ENCODE assay signal across 8 cellular contexts in the genomic region with DNA sequence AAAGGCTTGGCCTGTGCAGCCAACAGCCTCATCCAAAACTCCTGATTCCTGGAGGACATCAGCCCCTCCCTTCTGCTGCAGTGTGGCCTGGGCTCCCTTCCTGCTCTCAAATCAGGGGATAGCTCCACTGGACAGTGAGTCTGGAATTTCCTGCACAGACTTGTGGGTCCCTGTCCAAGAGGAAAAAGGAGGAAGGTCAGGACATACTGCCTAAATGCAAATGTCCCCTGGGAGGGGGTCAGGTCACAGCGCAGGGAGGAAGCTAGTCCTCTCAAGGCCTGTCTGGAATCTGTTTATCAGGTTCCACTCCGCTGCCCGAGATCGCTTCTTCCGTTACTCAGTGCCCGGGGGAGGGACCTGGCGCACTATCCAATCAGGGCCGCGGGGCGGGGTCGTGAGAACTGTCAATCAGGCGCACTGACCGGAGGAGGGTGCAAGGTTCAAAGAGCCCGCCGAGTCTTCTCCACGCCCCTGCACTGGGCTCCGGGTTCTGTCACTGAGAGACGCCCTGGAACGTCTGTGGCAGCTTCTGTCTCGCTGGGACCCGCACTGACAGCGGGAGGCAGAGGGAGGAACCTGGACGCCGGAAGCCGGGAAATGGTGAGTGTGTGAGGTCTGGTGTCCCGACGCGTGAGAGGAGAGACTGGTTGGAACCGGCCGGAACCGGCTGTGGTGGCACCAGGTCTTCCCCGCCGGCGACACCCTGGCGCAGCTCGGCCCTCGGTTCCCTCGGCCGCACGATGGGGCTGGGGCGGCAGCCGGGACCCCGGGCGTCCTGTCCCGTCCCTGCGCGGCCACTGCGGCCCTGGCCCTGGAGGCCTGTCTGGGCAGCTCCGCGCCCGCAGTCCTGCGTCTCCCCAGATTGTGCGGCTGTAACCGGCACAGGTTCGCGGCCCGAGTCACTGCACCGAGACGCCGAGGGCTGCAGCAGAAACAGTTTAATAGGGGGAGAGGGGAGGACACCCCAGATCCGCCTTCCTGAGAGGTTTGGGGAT. TPM values are rescaled to one million over a fixed set of nuclear protein-coding genes. Genes with fewer than 3 reads are reported as not detected.
DNase-seq lines count a peak whose midpoint lies in the region; ATAC-seq and TF ChIP-seq lines count a peak whose summit lies in the region.

A gene (plus strand): TSS at position 404 of the 995 bp plus-strand sequence. CDS start 194 bp downstream, at position 598.

- H3K4me1 Mint-ChIP-seq in IgD-negative memory B cell: peaks cover 15 to 23% (median 19%) of the 10 kb centered on the region in 3 donors
- peaks cover 15% of the 10 kb centered on the region for H3K4me1 Mint-ChIP-seq in activated T-cell treated with anti-CD3 and anti-CD28 coated beads, Interleukin-2, amount 50 U/mL, for 72 hours (ENCODE audit: low read depth)

- peaks cover 17% of the 10 kb centered on the region for H3K36me3 Mint-ChIP-seq in IgD-negative memory B cell
- H3K36me3 Mint-ChIP-seq in activated T-cell treated with anti-CD3 and anti-CD28 coated beads, Interleukin-2, amount 50 U/mL, for 72 hours (ENCODE audit: insufficient read depth in 2 of 2): peaks cover 27 to 33% of the 10 kb centered on the region in 2 donors

- peak in 3 of 6 experiments; percentile 7 to 12 (median 12) for TF ChIP-seq CTCF in esophagus squamous epithelium (IDR thresholded peaks at IDR 0.05)

- H3K4me3 ChIP-seq in esophagus squamous epithelium: peak within 1 kb of the TSS; percentile 60 to 89 (median 66)

- H3K27ac ChIP-seq in esophagus squamous epithelium: peak within 1 kb of the TSS; percentile 76 to 95 (median 88)

- peaks cover 0 to 7% (median 0%) of the 10 kb centered on the region in 3 donors for H3K36me3 ChIP-seq in esophagus squamous epithelium

- H3K27me3 Mint-ChIP-seq in IgD-negative memory B cell: no peaks in the 10 kb centered on the region
- no peaks in the 10 kb centered on the region for H3K27me3 Mint-ChIP-seq in activated T-cell treated with anti-CD3 and anti-CD28 coated beads, Interleukin-2, amount 50 U/mL, for 72 hours (ENCODE audit: low read depth)

- H3K27ac Mint-ChIP-seq in IgD-negative memory B cell: peak within 1 kb of the TSS; percentile 87 to 95 (median 90)
- H3K27ac Mint-ChIP-seq in activated T-cell treated with anti-CD3 and anti-CD28 coated beads, Interleukin-2, amount 50 U/mL, for 72 hours: peak within 1 kb of the TSS; percentile 84

- H3K4me1 ChIP-seq in esophagus squamous epithelium: peaks cover 8 to 25% (median 13%) of the 10 kb centered on the region in 3 donors

- no peaks in the 10 kb centered on the region for H3K27me3 ChIP-seq in esophagus squamous epithelium

- peak; percentile 84 for DNase-seq in DMS 273 treated with DMSO at 0.1 percent for 48 hours (lab: John Stamatoyannopoulos, UW)
- DNase-seq in activated T-cell treated with anti-CD3 and anti-CD28 coated beads, Interleukin-2, amount 50 U/mL, for 72 hours: peak; percentile 95 to 96
- DNase-seq in esophagus squamous epithelium (lab: John Stamatoyannopoulos, UW): peak; percentile 84
- peak; percentile 98 for DNase-seq in myocyte (ENCODE audit: low read depth)
- DNase-seq in stimulated activated CD8-positive, alpha-beta memory T cell treated with anti-CD3 and anti-CD28 coated beads, Interleukin-7, amount 100 ng/mL, for 24 hours (ENCODE audit: low read depth): peak; percentile 94

- WGBS in esophagus squamous epithelium, 2 donors: 0 to 1% methylated on average over 7 to 14 of the region's 61 CpGs

- TF ChIP-seq POLR2A in esophagus squamous epithelium (IDR thresholded peaks at IDR 0.05): peak in 2 of 4 donors; percentile 54 to 62

- ATAC-seq in GM21529 (IDR thresholded peaks at IDR 0.05; ENCODE audit: unreplicated experiment): peak; percentile 92
- peak; percentile 97 to 98 for ATAC-seq in activated T-cell treated with anti-CD3 and anti-CD28 coated beads, Interleukin-2, amount 50 U/mL, for 72 hours (replicated peaks in 1 of 2)

- peaks cover 0 to 19% (median 0%) of the 10 kb centered on the region in 3 donors for H3K9me3 ChIP-seq in esophagus squamous epithelium

- peaks cover 11 to 27% (median 16%) of the 10 kb centered on the region in 3 donors for H3K9me3 Mint-ChIP-seq in IgD-negative memory B cell
- peaks cover 18 to 25% of the 10 kb centered on the region in 2 donors for H3K9me3 Mint-ChIP-seq in activated T-cell treated with anti-CD3 and anti-CD28 coated beads, Interleukin-2, amount 50 U/mL, for 72 hours

- peak within 1 kb of the TSS; percentile 97 to 99 (median 98) for H3K4me3 Mint-ChIP-seq in IgD-negative memory B cell
- peak within 1 kb of the TSS; percentile 95 to 98 for H3K4me3 Mint-ChIP-seq in activated T-cell treated with anti-CD3 and anti-CD28 coated beads, Interleukin-2, amount 50 U/mL, for 72 hours

- intact Hi-C loops in esophagus squamous epithelium (cut with DNase I): no loop called here

TF ChIP-seq in PFSK-1, 5 proteins besides CTCF, POLR2A, EP300 and RAD21:
- TF ChIP-seq POLR2AphosphoS5 (IDR thresholded peaks at IDR 0.05; ENCODE audit: low read depth, low read length) (peak; percentile 65; the same call in 1 of the 2 replicates), TAF1 (IDR thresholded peaks at IDR 0.05; ENCODE audit: borderline replicate concordance, insufficient read depth, low read length) (0 out of 2 replicates have a peak, but pooled peaks have one; percentile 28), SIN3A (IDR thresholded peaks at IDR 0.05; ENCODE audit: borderline replicate concordance, insufficient read depth, low read length) (no peak)
TF ChIP-seq in PFSK-1: peak in this region for 2.

RNA-seq across cellular contexts. Expression of the gene that starts here (rescaled TPM):
- 9.3 TPM for polyA plus RNA-seq in IgD-negative memory B cell
- polyA plus RNA-seq in PFSK-1 (2012; ENCODE audit: insufficient read length, low read depth): 0.50 TPM
- 1 to 10 TPM; 5.3 to 6.0 TPM for total RNA-seq in activated T-cell treated with anti-CD3 and anti-CD28 coated beads, Interleukin-2, amount 50 U/mL, for 72 hours
- total RNA-seq in esophagus squamous epithelium (1 to 10 TPM; 1.0 to 5.7 (median 2.4) TPM), myocyte (12.6 and 13.7 TPM in 2 replicates)
- polyA plus RNA-seq in myocyte (2012): 2.5 TPM

Comparison
In these comparisons a context has a peak if more than half of its experiments do, and no peak if none do; other contexts are left out.
1. Peak in every context shown above with its lines: DNase-seq, ATAC-seq, H3K4me3 ChIP-seq and H3K27ac ChIP-seq.